In genomic region chr10:101122270-101123084, GRCh38 we compare ENCODE assay signal across 17 cellular contexts. TPM values are rescaled to one million over a fixed set of nuclear protein-coding genes. Genes with fewer than 3 reads are reported as not detected.
DNase-seq lines count a peak whose midpoint lies in the region; ATAC-seq and TF ChIP-seq lines count a peak whose summit lies in the region.
"Had no signal": no experiment of that assay in that cellular context is flagged by ENCODE, and none has a peak within 500 bp of the region (broad histone marks: within the 10 kb centered on the region; RNA-seq: fewer than 3 reads in every experiment).

No MANE protein-coding gene starts in this region.

- peaks cover 0 to 3% (median 0%) of the 10 kb centered on the region in 7 donors for H3K9me3 Mint-ChIP-seq in CD4-positive, CD25-positive, alpha-beta regulatory T cell
- H3K9me3 Mint-ChIP-seq in effector memory CD8-positive, alpha-beta T cell: no peaks in the 10 kb centered on the region
- H3K9me3 Mint-ChIP-seq in nephron progenitor cell: peaks cover 4% of the 10 kb centered on the region
- H3K9me3 Mint-ChIP-seq in activated CD8-positive, alpha-beta memory T cell treated with anti-CD3 and anti-CD28 coated beads, Interleukin-2, amount 10 ng/mL, durations not matched to agents 7 days and 5 days (ENCODE audit: low read depth): no peaks in the 10 kb centered on the region

- H3K36me3 Mint-ChIP-seq in CD4-positive, CD25-positive, alpha-beta regulatory T cell: no peaks in the 10 kb centered on the region
- peaks cover 3% of the 10 kb centered on the region for H3K36me3 Mint-ChIP-seq in effector memory CD8-positive, alpha-beta T cell (ENCODE audit: insufficient read depth)
- H3K36me3 Mint-ChIP-seq in nephron progenitor cell (ENCODE audit: low read depth): no peaks in the 10 kb centered on the region
- no peaks in the 10 kb centered on the region for H3K36me3 Mint-ChIP-seq in activated CD8-positive, alpha-beta memory T cell treated with anti-CD3 and anti-CD28 coated beads, Interleukin-2, amount 10 ng/mL, durations not matched to agents 7 days and 5 days

- H3K36me3 ChIP-seq in CD4-positive, CD25-positive, alpha-beta regulatory T cell (ENCODE audit: control insufficient read depth, insufficient read depth, low read length): no peaks in the 10 kb centered on the region
- no peaks in the 10 kb centered on the region for H3K36me3 ChIP-seq in HUES6 (ENCODE audit: control insufficient read depth, insufficient read depth, low read length)

- TF ChIP-seq CTCF in nephron progenitor cell (IDR thresholded peaks at IDR 0.05): no peak

- H3K9me3 ChIP-seq in CD4-positive, CD25-positive, alpha-beta regulatory T cell (ENCODE audit: control insufficient read depth in 2 of 2, low read length in 2 of 2): no peaks in the 10 kb centered on the region
- H3K9me3 ChIP-seq in HUES6 (ENCODE audit: control insufficient read depth, insufficient read depth, low read depth, low read length): no peaks in the 10 kb centered on the region

- no peak for DNase-seq in CD4-positive, CD25-positive, alpha-beta regulatory T cell
- no peak for DNase-seq in effector memory CD8-positive, alpha-beta T cell
- DNase-seq in nephron progenitor cell (no peak), NCI-H187 treated with DMSO at 0.1 percent for 48 hours (lab: John Stamatoyannopoulos, UW) (no peak), NCI-H1092 treated with DMSO at 0.1 percent for 48 hours (lab: John Stamatoyannopoulos, UW) (no peak)
- no peak for DNase-seq in activated CD8-positive, alpha-beta memory T cell treated with anti-CD3 and anti-CD28 coated beads, Interleukin-2, amount 10 ng/mL, durations not matched to agents 7 days and 5 days
- DNase-seq: anterior cingulate cortex, HCEC 1CT, hypothalamus, NCI-H524 treated with DMSO at 0.1 percent for 48 hours, nucleus accumbens had no signal

- no peak overlapping the region for H3K27ac Mint-ChIP-seq in CD4-positive, CD25-positive, alpha-beta regulatory T cell
- H3K27ac Mint-ChIP-seq in effector memory CD8-positive, alpha-beta T cell: no peak overlapping the region
- no peak overlapping the region for H3K27ac Mint-ChIP-seq in nephron progenitor cell
- no peak overlapping the region for H3K27ac Mint-ChIP-seq in activated CD8-positive, alpha-beta memory T cell treated with anti-CD3 and anti-CD28 coated beads, Interleukin-2, amount 10 ng/mL, durations not matched to agents 7 days and 5 days

- H3K4me3 ChIP-seq in CD4-positive, CD25-positive, alpha-beta regulatory T cell (ENCODE audit: low read depth, low read length): no peak overlapping the region
- peak overlapping the region; percentile 47; the same call in 1 of the 2 replicates for H3K4me3 ChIP-seq in HUES6 (ENCODE audit: low read depth, low read length)
- H3K4me3 ChIP-seq: K562 had no signal

- H3K27me3 Mint-ChIP-seq in CD4-positive, CD25-positive, alpha-beta regulatory T cell: peaks cover 66% of the 10 kb centered on the region
- peaks cover 55 to 84% of the 10 kb centered on the region in 2 donors for H3K27me3 Mint-ChIP-seq in effector memory CD8-positive, alpha-beta T cell
- peaks cover 100% of the 10 kb centered on the region for H3K27me3 Mint-ChIP-seq in nephron progenitor cell (ENCODE audit: low read depth, poor library complexity)
- peaks cover 84% of the 10 kb centered on the region for H3K27me3 Mint-ChIP-seq in activated CD8-positive, alpha-beta memory T cell treated with anti-CD3 and anti-CD28 coated beads, Interleukin-2, amount 10 ng/mL, durations not matched to agents 7 days and 5 days

- no peak for ATAC-seq in CD4-positive, CD25-positive, alpha-beta regulatory T cell (ENCODE audit: low read depth in 2 of 2)
- ATAC-seq in effector memory CD8-positive, alpha-beta T cell (replicated peaks): no peak
- ATAC-seq in GM19395 (IDR thresholded peaks at IDR 0.05; ENCODE audit: unreplicated experiment): no peak
- no peak for ATAC-seq in activated CD8-positive, alpha-beta memory T cell treated with anti-CD3 and anti-CD28 coated beads, Interleukin-2, amount 10 ng/mL, durations not matched to agents 7 days and 5 days
- ATAC-seq: K562 had no signal

- H3K4me1 Mint-ChIP-seq in CD4-positive, CD25-positive, alpha-beta regulatory T cell: peaks cover 4 to 36% (median 14%) of the 10 kb centered on the region in 4 donors
- H3K4me1 Mint-ChIP-seq in effector memory CD8-positive, alpha-beta T cell (ENCODE audit: low read depth in 2 of 2): peaks cover 26 to 27% of the 10 kb centered on the region in 2 donors
- H3K4me1 Mint-ChIP-seq in nephron progenitor cell: peaks cover 25% of the 10 kb centered on the region
- H3K4me1 Mint-ChIP-seq in activated CD8-positive, alpha-beta memory T cell treated with anti-CD3 and anti-CD28 coated beads, Interleukin-2, amount 10 ng/mL, durations not matched to agents 7 days and 5 days: peaks cover 23% of the 10 kb centered on the region

- CTCF ChIA-PET in activated CD8-positive, alpha-beta memory T cell treated with anti-CD3 and anti-CD28 coated beads, Interleukin-2, amount 10 ng/mL, durations not matched to agents 7 days and 5 days (lab: Charles Lee): interaction anchor here (0.8 to 9.4 kb wide), 11 partner anchors 16 to 109 kb away, joined by 3 to 95 read pairs (median 4); no protein-coding TSS in a partner anchor

- peaks cover 35% of the 10 kb centered on the region for H3K27me3 ChIP-seq in CD4-positive, CD25-positive, alpha-beta regulatory T cell (ENCODE audit: control insufficient read depth, insufficient read depth, low read length)
- peaks cover 100% of the 10 kb centered on the region for H3K27me3 ChIP-seq in HUES6 (ENCODE audit: control insufficient read depth, insufficient read depth, low read length)

- no peak overlapping the region for H3K9ac ChIP-seq in HUES6 (ENCODE audit: low read length)

- H3K4me1 ChIP-seq in CD4-positive, CD25-positive, alpha-beta regulatory T cell (ENCODE audit: control insufficient read depth, insufficient read depth, low read length, poor library complexity, severe bottlenecking): peaks cover 31% of the 10 kb centered on the region
- 0 out of 2 replicates have a peak, but pooled peaks cover 5% of the 10 kb centered on the region for H3K4me1 ChIP-seq in HUES6 (ENCODE audit: control insufficient read depth, insufficient read depth, low read length)

- H3K4me3 Mint-ChIP-seq in CD4-positive, CD25-positive, alpha-beta regulatory T cell: peak overlapping the region; percentile 32 to 99 (median 74)
- peak overlapping the region; percentile 95 to 100 for H3K4me3 Mint-ChIP-seq in effector memory CD8-positive, alpha-beta T cell
- H3K4me3 Mint-ChIP-seq in nephron progenitor cell: peak overlapping the region; percentile 52
- no peak overlapping the region for H3K4me3 Mint-ChIP-seq in activated CD8-positive, alpha-beta memory T cell treated with anti-CD3 and anti-CD28 coated beads, Interleukin-2, amount 10 ng/mL, durations not matched to agents 7 days and 5 days

- H3K27ac ChIP-seq in CD4-positive, CD25-positive, alpha-beta regulatory T cell (ENCODE audit: insufficient read depth, low read length, poor library complexity, severe bottlenecking): no peak overlapping the region
- H3K27ac ChIP-seq in HUES6 (ENCODE audit: low read depth, low read length): no peak overlapping the region

RNA-seq across cellular contexts. Expression of gene TLX1, which starts 8.6 kb away (rescaled TPM):
- total RNA-seq in CD4-positive, CD25-positive, alpha-beta regulatory T cell: not detected
- polyA plus RNA-seq in CD4-positive, CD25-positive, alpha-beta regulatory T cell: not detected
- total RNA-seq in activated CD8-positive, alpha-beta memory T cell treated with anti-CD3 and anti-CD28 coated beads, Interleukin-2, amount 10 ng/mL, durations not matched to agents 7 days and 5 days: not detected
- total RNA-seq: fibroblast of lung; subcutaneous adipose tissue; T-helper 1 cell treated with Interleukin-12 subunit alpha and Interleukin-12 subunit beta and Interleukin-4 antibody, amounts not matched to agents 30 ng/mL and 1 ng/mL, for 36 hours had no signal
- polyA plus RNA-seq: fibroblast of lung had no signal
